ENCODE assay signal across 8 cellular contexts in genomic region chr10:70887804-70888800, GRCh38. TPM values are rescaled to one million over a fixed set of nuclear protein-coding genes. Genes with fewer than 3 reads are reported as not detected.
DNase-seq lines count a peak whose midpoint lies in the region; ATAC-seq and TF ChIP-seq lines count a peak whose summit lies in the region.

TSS of gene PCBD1 (minus strand) at chr10:70888565. CDS start at chr10:70888533, 32 bp downstream.

- no peaks in the 10 kb centered on the region for H3K9me3 Mint-ChIP-seq in activated naive CD4-positive, alpha-beta T cell treated with anti-CD3 and anti-CD28 coated beads, Interleukin-2, amount 10 ng/mL, durations not matched to agents 7 days and 5 days

- no peak within 1 kb of the TSS for H3K27ac ChIP-seq in osteoblast (ENCODE audit: low read depth, low read length)
- peak within 1 kb of the TSS; percentile 86 to 87 for H3K27ac ChIP-seq in thoracic aorta

- H3K4me1 ChIP-seq in osteoblast (ENCODE audit: insufficient read depth, low read length), result peaks cover 10% of the 10 kb centered on the region
- peaks cover 8 to 20% of the 10 kb centered on the region in 2 donors for H3K4me1 ChIP-seq in thoracic aorta (ENCODE audit: control insufficient read depth in 1 of 2, low read depth in 2 of 2)

- peak within 1 kb of the TSS; percentile 82 for H3K4me3 ChIP-seq in osteoblast (ENCODE audit: insufficient read depth, low read length)
- peak within 1 kb of the TSS; percentile 83 for H3K4me3 ChIP-seq in thoracic aorta

- H3K27me3 ChIP-seq in osteoblast (ENCODE audit: insufficient read depth, low read length), result no peaks in the 10 kb centered on the region
- no peaks in the 10 kb centered on the region for H3K27me3 ChIP-seq in thoracic aorta (replicated peaks; ENCODE audit: insufficient read depth)

- no peaks in the 10 kb centered on the region for H4K20me1 ChIP-seq in osteoblast (ENCODE audit: insufficient read depth, low read length)

- no peaks in the 10 kb centered on the region for H3K9me3 ChIP-seq in osteoblast (ENCODE audit: low read depth, low read length)
- H3K9me3 ChIP-seq in thoracic aorta, result no peaks in the 10 kb centered on the region

- DNase-seq in COLO668 (lab: John Stamatoyannopoulos, UW; ENCODE audit: unreplicated experiment), result peak; percentile 83
- peak; percentile 1 for DNase-seq in HS-27A (ENCODE audit: low read depth)
- DNase-seq in SHP77 treated with DMSO at 0.1 percent for 48 hours (lab: John Stamatoyannopoulos, UW), result peak; percentile 7
- peak; percentile 85 for DNase-seq in activated naive CD4-positive, alpha-beta T cell treated with anti-CD3 and anti-CD28 coated beads, Interleukin-2, amount 10 ng/mL, durations not matched to agents 7 days and 5 days
- peak; percentile 82 for DNase-seq in glomerular visceral epithelial cell (ENCODE audit: extremely low spot score)
- DNase-seq in osteoblast (ENCODE audit: insufficient read length, low spot score, missing footprints), result peak; percentile 95
- peak; percentile 22 for DNase-seq in thoracic aorta (ENCODE audit: low spot score)

- H3K36me3 ChIP-seq in osteoblast (ENCODE audit: insufficient read depth, low read length) (peaks cover 7% of the 10 kb centered on the region), thoracic aorta (no peaks in the 10 kb centered on the region)

- ATAC-seq in GM19452 (IDR thresholded peaks at IDR 0.05; ENCODE audit: unreplicated experiment) (peak; percentile 77), thoracic aorta (ENCODE audit: insufficient number of reproducible peaks, low FRiP score, low read depth) (peak; percentile 50)

- peak within 1 kb of the TSS; percentile 80 for H3K27ac Mint-ChIP-seq in activated naive CD4-positive, alpha-beta T cell treated with anti-CD3 and anti-CD28 coated beads, Interleukin-2, amount 10 ng/mL, durations not matched to agents 7 days and 5 days

- H3K79me2 ChIP-seq in osteoblast (ENCODE audit: insufficient read depth, low read length), result no peaks in the 10 kb centered on the region

- peaks cover 13% of the 10 kb centered on the region for H3K36me3 Mint-ChIP-seq in activated naive CD4-positive, alpha-beta T cell treated with anti-CD3 and anti-CD28 coated beads, Interleukin-2, amount 10 ng/mL, durations not matched to agents 7 days and 5 days

- H3K4me2 ChIP-seq in osteoblast (ENCODE audit: insufficient read depth, low read length), result peak within 1 kb of the TSS; percentile 63

- peak within 1 kb of the TSS; percentile 84 for H3K4me3 Mint-ChIP-seq in activated naive CD4-positive, alpha-beta T cell treated with anti-CD3 and anti-CD28 coated beads, Interleukin-2, amount 10 ng/mL, durations not matched to agents 7 days and 5 days

- no peaks in the 10 kb centered on the region for H3K27me3 Mint-ChIP-seq in activated naive CD4-positive, alpha-beta T cell treated with anti-CD3 and anti-CD28 coated beads, Interleukin-2, amount 10 ng/mL, durations not matched to agents 7 days and 5 days

- H3K4me1 Mint-ChIP-seq in activated naive CD4-positive, alpha-beta T cell treated with anti-CD3 and anti-CD28 coated beads, Interleukin-2, amount 10 ng/mL, durations not matched to agents 7 days and 5 days, result peaks cover 15% of the 10 kb centered on the region

- H2AFZ ChIP-seq in osteoblast (ENCODE audit: low read length), result peak within 1 kb of the TSS; percentile 85

- CTCF ChIA-PET in activated naive CD4-positive, alpha-beta T cell treated with anti-CD3 and anti-CD28 coated beads, Interleukin-2, amount 10 ng/mL, durations not matched to agents 7 days and 5 days (lab: Charles Lee), result interaction anchor here (1.0 to 1.7 kb wide), 2 partner anchors 10 to 14 kb away, joined by 4 to 8 read pairs; no protein-coding TSS in a partner anchor

- TF ChIP-seq CTCF in osteoblast (IDR thresholded peaks at IDR 0.05; ENCODE audit: extremely low read depth, low read depth, low read length), result no peak
- TF ChIP-seq CTCF in thoracic aorta (IDR thresholded peaks at IDR 0.05), result no peak

RNA-seq across cellular contexts. Expression of gene PCBD1, which starts in this region (rescaled TPM):
- 19.9 and 21.8 TPM in 2 replicates for total RNA-seq in osteoblast
- 10 to 100 TPM; 12.8 to 36.0 TPM for total RNA-seq in thoracic aorta

Comparison
In these comparisons a context has a peak if more than half of its experiments do, and no peak if none do; other contexts are left out.
1. DNase-seq: peak in every context shown above with its lines; median percentile 95 in osteoblast; 85 in activated naive CD4-positive, alpha-beta T cell treated with anti-CD3 and anti-CD28 coated beads, Interleukin-2, amount 10 ng/mL, durations not matched to agents 7 days and 5 days; 83 in COLO668; 82 in glomerular visceral epithelial cell; 22 in thoracic aorta; 7 in SHP77 treated with DMSO at 0.1 percent for 48 hours; 1 in HS-27A.